In the genomic region with DNA sequence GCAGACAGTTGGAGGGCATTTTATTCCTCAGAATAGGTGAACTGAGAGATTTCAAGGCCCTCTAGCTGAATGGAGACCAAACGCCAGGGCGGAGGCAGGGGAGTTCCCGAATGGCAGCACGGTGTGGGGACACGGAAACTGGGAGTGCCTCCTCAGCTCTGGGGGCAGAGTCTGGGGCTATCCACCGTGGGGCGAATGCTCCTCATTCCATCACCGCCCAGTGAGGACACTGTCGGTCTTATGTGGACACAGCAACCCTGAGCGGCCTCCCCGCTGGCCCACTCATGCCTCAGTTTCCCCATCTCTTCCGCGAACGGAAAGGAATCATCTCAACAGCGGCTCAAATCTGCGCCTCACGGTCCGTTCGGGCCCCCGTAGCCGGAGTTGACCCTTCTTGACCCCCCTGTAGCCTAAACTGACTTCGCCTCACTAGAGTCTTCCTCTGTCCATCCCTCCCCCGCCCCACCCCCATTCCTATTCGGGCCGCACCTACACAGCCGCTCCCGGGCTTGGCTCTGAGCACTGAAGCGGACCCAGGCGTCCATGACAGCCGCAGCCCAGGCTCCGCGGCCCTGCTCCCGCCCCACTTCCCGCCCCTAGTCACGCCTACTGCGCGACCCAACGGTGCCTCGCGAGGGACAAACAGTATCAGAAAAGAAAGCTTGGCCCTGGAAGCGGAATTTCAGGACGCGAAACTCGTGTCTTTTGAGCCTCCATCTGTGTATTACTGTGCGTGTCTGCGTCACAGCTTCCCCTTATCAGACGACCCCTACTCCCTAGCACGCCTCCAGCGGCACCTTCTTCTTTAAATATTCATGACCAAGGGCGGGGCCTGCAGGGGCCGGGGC, we compare ENCODE assay signal across 8 cellular contexts. TPM values are rescaled to one million over a fixed set of nuclear protein-coding genes. Genes with fewer than 3 reads are reported as not detected.
DNase-seq lines count a peak whose midpoint lies in the region; ATAC-seq and FAIRE-seq lines count a peak whose summit lies in the region.

A gene with protein sequence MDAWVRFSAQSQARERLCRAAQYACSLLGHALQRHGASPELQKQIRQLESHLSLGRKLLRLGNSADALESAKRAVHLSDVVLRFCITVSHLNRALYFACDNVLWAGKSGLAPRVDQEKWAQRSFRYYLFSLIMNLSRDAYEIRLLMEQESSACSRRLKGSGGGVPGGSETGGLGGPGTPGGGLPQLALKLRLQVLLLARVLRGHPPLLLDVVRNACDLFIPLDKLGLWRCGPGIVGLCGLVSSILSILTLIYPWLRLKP (minus strand): TSS at position 574 of the 848 bp plus-strand sequence. CDS start 29 bp downstream, at position 545.

- H3K23ac ChIP-seq in mesenchymal stem cell (ENCODE audit: low read length in 2 of 2) = peak within 1 kb of the TSS in 1 of 2 experiments; percentile 98

- peak within 1 kb of the TSS; percentile 92 for H3K4me2 ChIP-seq in mesenchymal stem cell (ENCODE audit: low read length, poor library complexity, severe bottlenecking)

- H3K27me3 ChIP-seq in mesenchymal stem cell (ENCODE audit: control insufficient read depth in 1 of 2, insufficient read depth in 1 of 2, low read length in 2 of 2) = no peaks in the 10 kb centered on the region

- POLR2A ChIA-PET in activated CD8-positive, alpha-beta memory T cell treated with anti-CD3 and anti-CD28 coated beads for 36 hours (lab: Charles Lee) = interaction anchor here (0.9 to 3.8 kb wide), 8 partner anchors 9 to 120 kb away, joined by 3 to 26 read pairs (median 5); a partner anchor contains a TSS

- H3K27ac Mint-ChIP-seq in effector memory CD8-positive, alpha-beta T cell = peak within 1 kb of the TSS; percentile 89 to 94

- peaks cover 46% of the 10 kb centered on the region for H3K36me3 Mint-ChIP-seq in effector memory CD8-positive, alpha-beta T cell (ENCODE audit: insufficient read depth)

- H2AFZ ChIP-seq in mesenchymal stem cell (ENCODE audit: low read depth, low read length) = peak within 1 kb of the TSS; percentile 96

- H3K36me3 ChIP-seq in mesenchymal stem cell (ENCODE audit: control insufficient read depth in 1 of 2, insufficient read depth in 2 of 2, low read depth in 1 of 2, low read length in 2 of 2) = peaks cover 3 to 40% of the 10 kb centered on the region in 2 experiments

- peaks cover 26 to 33% of the 10 kb centered on the region in 2 donors for H3K4me1 Mint-ChIP-seq in effector memory CD8-positive, alpha-beta T cell (ENCODE audit: low read depth in 2 of 2)

- peak within 1 kb of the TSS in 1 of 2 experiments; percentile 99 for H3K14ac ChIP-seq in mesenchymal stem cell (ENCODE audit: low read length in 2 of 2)

- peak within 1 kb of the TSS; percentile 63 for H2AK5ac ChIP-seq in mesenchymal stem cell (ENCODE audit: low read length, severe bottlenecking)

- H2BK120ac ChIP-seq in mesenchymal stem cell (ENCODE audit: low read depth, low read length) = peak within 1 kb of the TSS; percentile 54

- 2% methylated on average over 51 of the region's 51 CpGs for WGBS in mesenchymal stem cell

- H3K18ac ChIP-seq in mesenchymal stem cell (ENCODE audit: low read depth in 1 of 2, low read length in 2 of 2) = peak within 1 kb of the TSS; percentile 97 to 98

- CTCF ChIA-PET in activated CD8-positive, alpha-beta memory T cell treated with anti-CD3 and anti-CD28 coated beads for 36 hours (lab: Charles Lee) = interaction anchor here (1.0 to 2.0 kb wide), 3 partner anchors 47 to 73 kb away, joined by 4 to 12 read pairs (median 4); a partner anchor contains a TSS

- H2BK15ac ChIP-seq in mesenchymal stem cell (ENCODE audit: low read depth, poor library complexity, severe bottlenecking) = peak within 1 kb of the TSS; percentile 19

- ATAC-seq in GM21381 (IDR thresholded peaks at IDR 0.05; ENCODE audit: unreplicated experiment) = peak; percentile 82
- ATAC-seq in effector memory CD8-positive, alpha-beta T cell (replicated peaks) = peak; percentile 88

- peak within 1 kb of the TSS; percentile 98 for H3K27ac ChIP-seq in mesenchymal stem cell (ENCODE audit: low read length, poor library complexity, severe bottlenecking)

- no peaks in the 10 kb centered on the region for H3K27me3 Mint-ChIP-seq in effector memory CD8-positive, alpha-beta T cell

- H3K4me1 ChIP-seq in mesenchymal stem cell (ENCODE audit: control insufficient read depth, insufficient read depth, low read depth, low read length) = peaks cover 19% of the 10 kb centered on the region

- peak within 1 kb of the TSS; percentile 88 to 96 for H3K4me3 Mint-ChIP-seq in effector memory CD8-positive, alpha-beta T cell

- no peak for FAIRE-seq in HTR-8/SVneo (lab: Jason Lieb, UNC)

- peak within 1 kb of the TSS; percentile 90 to 98 for H3K4me3 ChIP-seq in mesenchymal stem cell (ENCODE audit: insufficient read depth in 1 of 2, low read depth in 1 of 2, low read length in 2 of 2)

- H2BK5ac ChIP-seq in mesenchymal stem cell (ENCODE audit: low read depth, low read length, poor library complexity, severe bottlenecking) = peak within 1 kb of the TSS; percentile 86

- H3K4ac ChIP-seq in mesenchymal stem cell (ENCODE audit: low read depth in 1 of 2, low read length in 2 of 2) = peak within 1 kb of the TSS; percentile 93 to 96

- peak within 1 kb of the TSS; percentile 25 to 59 for H2BK12ac ChIP-seq in mesenchymal stem cell (ENCODE audit: low read length in 2 of 2)

- H4K8ac ChIP-seq in mesenchymal stem cell (ENCODE audit: low read length) = peak within 1 kb of the TSS; percentile 95

- H3K9me3 Mint-ChIP-seq in effector memory CD8-positive, alpha-beta T cell = no peaks in the 10 kb centered on the region

- peaks cover 12% of the 10 kb centered on the region for H3K79me1 ChIP-seq in mesenchymal stem cell (replicated peaks; ENCODE audit: low read length, poor library complexity, severe bottlenecking)

- DNase-seq in COLO668 (lab: John Stamatoyannopoulos, UW; ENCODE audit: unreplicated experiment) (peak; percentile 91), HTR-8/SVneo (ENCODE audit: insufficient read length, low spot score) (peak; percentile 72), NOMO-1 treated with DMSO at 0.1 percent for 48 hours (lab: John Stamatoyannopoulos, UW; ENCODE audit: unreplicated experiment) (peak; percentile 95), mesenchymal stem cell (peak; percentile 92)
- DNase-seq in effector memory CD8-positive, alpha-beta T cell = peak; percentile 89 to 90 (median 89)
- peak; percentile 83 for DNase-seq in stimulated activated CD8-positive, alpha-beta memory T cell treated with anti-CD3 and anti-CD28 coated beads, Interleukin-12 subunit alpha, Interleukin-12 subunit beta, amount 100 ng/mL, for 4 hours (ENCODE audit: low read depth)

- H3K9ac ChIP-seq in mesenchymal stem cell (ENCODE audit: low read length) = peak within 1 kb of the TSS; percentile 95

- peak within 1 kb of the TSS; percentile 82 for H4K91ac ChIP-seq in mesenchymal stem cell (ENCODE audit: low read length)

- H3K9me3 ChIP-seq in mesenchymal stem cell (ENCODE audit: control insufficient read depth, low read length) = no peaks in the 10 kb centered on the region

RNA-seq across cellular contexts. Expression of the gene that starts here (rescaled TPM):
- 10 to 100 TPM; 33.6 to 34.0 TPM for total RNA-seq in activated CD8-positive, alpha-beta memory T cell treated with anti-CD3 and anti-CD28 coated beads for 36 hours
- 30.6 TPM for polyA plus RNA-seq in mesenchymal stem cell (2013, experiment 1 of 2)
- 30.5 TPM for polyA plus RNA-seq in mesenchymal stem cell (2013, experiment 2 of 2)

Comparison
In these comparisons a context has a peak if more than half of its experiments do, and no peak if none do; other contexts are left out.
1. Peak in every context shown above with its lines: DNase-seq, ATAC-seq, H3K4me3 ChIP-seq and H3K27ac ChIP-seq.